Comparison of ENCODE assay signal across 13 cellular contexts in the genomic region with DNA sequence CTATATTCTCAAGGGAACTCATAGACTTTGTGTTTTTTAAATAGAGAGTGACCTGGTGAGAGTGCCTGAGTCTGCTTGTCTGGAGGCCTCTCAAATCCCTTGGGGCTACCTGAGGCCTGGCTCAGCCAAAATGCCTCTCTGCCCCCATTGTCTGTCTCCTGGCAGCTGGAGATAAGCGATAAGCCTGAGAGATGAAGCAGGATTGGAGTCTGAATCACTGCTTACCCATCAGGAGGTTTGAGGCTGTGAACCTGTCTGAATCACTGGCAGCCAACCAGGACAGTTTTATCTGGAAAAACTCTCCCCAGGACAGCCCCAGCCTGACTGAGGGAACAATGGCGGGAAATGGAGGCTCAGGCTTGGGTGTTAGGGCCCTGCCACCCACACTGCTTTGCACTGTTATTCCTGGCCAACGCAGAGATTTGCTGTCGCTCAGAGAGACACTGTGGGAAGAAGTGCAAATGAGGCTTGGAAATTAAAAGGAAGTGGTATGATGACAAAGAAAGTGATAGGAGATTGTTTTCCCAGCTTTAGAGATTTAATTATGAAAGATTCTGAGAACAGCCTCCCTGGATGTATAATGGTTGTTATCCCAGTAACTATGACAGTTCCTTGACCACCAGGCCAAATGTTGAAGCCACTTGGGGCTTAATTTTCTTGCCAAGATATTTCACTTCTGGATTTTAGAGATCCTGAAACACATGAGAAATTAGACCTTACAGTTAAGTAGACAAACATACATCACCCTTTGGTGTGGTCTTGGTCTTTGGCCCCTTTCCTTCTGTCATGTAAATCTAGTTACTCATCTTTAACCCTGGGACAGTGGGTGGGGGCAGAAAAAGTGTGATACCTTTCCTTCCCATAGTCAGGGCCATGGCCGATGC.
DNase-seq lines count a peak whose midpoint lies in the region; ATAC-seq and TF ChIP-seq lines count a peak whose summit lies in the region.
"Had no signal": no experiment of that assay in that cellular context is flagged by ENCODE, and none has a peak within 500 bp of the region (broad histone marks: within the 10 kb centered on the region; RNA-seq: fewer than 3 reads in every experiment).

No MANE protein-coding gene starts in this region.

- ATAC-seq in esophagus mucosa = peak; percentile 54
- ATAC-seq: left colon; stimulated activated effector memory CD8-positive, alpha-beta T cell treated with anti-CD3 and anti-CD28 coated beads, Interleukin-12 subunit alpha, Interleukin-12 subunit beta, amount 100 ng/mL, for 72 hours had no signal

- in situ Hi-C loops in GM13977 (cut with MboI; ENCODE audit: low pct_unique_long_range_greater_than_20kb, low sequenced_read_pairs, unreplicated experiment) = no loop called here

- DNase-seq in NCI-H524 (lab: John Stamatoyannopoulos, UW) (peak; percentile 8 to 32), NCI-H524 treated with DMSO at 0.1 percent for 48 hours (lab: John Stamatoyannopoulos, UW) (no peak), NCI-H345 (lab: John Stamatoyannopoulos, UW) (peak; percentile 70), renal cortical epithelial cell (ENCODE audit: low read depth) (peak; percentile 79), HT-29 (ENCODE audit: low spot score) (no peak), posterior vena cava (ENCODE audit: low spot score) (no peak), GM13977 (ENCODE audit: low spot score) (no peak)
- DNase-seq: effector memory CD4-positive, alpha-beta T cell; left colon; NCI-H2029 treated with DMSO at 0.1 percent for 48 hours; T-helper 9 cell had no signal

- no peak for TF ChIP-seq CTCF in GM13977 (IDR thresholded peaks at IDR 0.05; ENCODE audit: extremely low read depth, insufficient read depth, missing control alignments)

- intact Hi-C loops in posterior vena cava (cut with DNase I) = no loop called here

Comparison
In these comparisons a context has a peak if more than half of its experiments do, and no peak if none do; other contexts are left out.
1. DNase-seq: peak in NCI-H524 (2 of 2), NCI-H345 (single experiment) and renal cortical epithelial cell (single experiment); none in NCI-H524 treated with DMSO at 0.1 percent for 48 hours (single experiment), HT-29 (single experiment), posterior vena cava (single experiment) and GM13977 (single experiment).